Comparison of ENCODE assay signal across 9 cellular contexts in the genomic region with DNA sequence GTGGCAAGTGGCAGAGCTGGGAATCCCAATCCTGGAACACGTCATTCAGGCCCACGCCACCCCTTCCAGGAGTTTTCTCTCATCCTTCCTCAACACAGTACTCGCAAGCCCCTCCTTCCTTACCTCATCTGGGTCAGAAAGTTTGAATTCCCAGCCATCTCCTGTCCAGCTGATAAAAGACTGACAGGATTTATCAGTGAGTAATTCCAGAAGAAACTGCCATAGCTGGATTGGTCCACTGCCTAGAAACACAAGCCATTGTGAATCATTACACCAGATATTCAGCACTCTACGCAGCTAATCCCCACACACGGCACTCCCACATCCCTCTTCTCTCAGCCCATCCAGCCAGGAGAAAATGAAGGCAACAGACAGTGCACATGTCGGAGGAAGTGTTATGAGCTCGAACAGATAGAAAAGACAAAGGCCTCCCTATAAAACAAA.
DNase-seq lines count a peak whose midpoint lies in the region; ATAC-seq and TF ChIP-seq lines count a peak whose summit lies in the region.
"Had no signal": no experiment of that assay in that cellular context is flagged by ENCODE, and none has a peak within 500 bp of the region (broad histone marks: within the 10 kb centered on the region; RNA-seq: fewer than 3 reads in every experiment).

No MANE protein-coding gene starts in this region.

- no peaks in the 10 kb centered on the region for H3K9me3 Mint-ChIP-seq in activated naive CD8-positive, alpha-beta T cell (ENCODE audit: low read depth)

- TF ChIP-seq CTCF in hepatocyte (IDR thresholded peaks at IDR 0.05; ENCODE audit: poor library complexity) = no peak

- no peak for ATAC-seq in GM18873 (IDR thresholded peaks at IDR 0.05; ENCODE audit: low FRiP score, unreplicated experiment)
- ATAC-seq in GM18519 (IDR thresholded peaks at IDR 0.05; ENCODE audit: low FRiP score, unreplicated experiment) = no peak

- H2AFZ ChIP-seq in hepatocyte = no peak overlapping the region

- no peaks in the 10 kb centered on the region for H3K27me3 ChIP-seq in hepatocyte
- H3K27me3 ChIP-seq in skeletal muscle tissue (ENCODE audit: control insufficient read depth in 3 of 3, insufficient read depth in 3 of 3, low read length in 3 of 3) = no peaks in the 10 kb centered on the region

- H3K4me2 ChIP-seq in hepatocyte = peak overlapping the region; percentile 22

- H3K27ac ChIP-seq in hepatocyte = peak overlapping the region; percentile 71
- H3K27ac ChIP-seq in skeletal muscle tissue (ENCODE audit: low read depth, low read length) = peak overlapping the region; percentile 52

- H3K36me3 ChIP-seq in hepatocyte (replicated peaks; ENCODE audit: insufficient read depth, low read depth) = no peaks in the 10 kb centered on the region
- peaks cover 13 to 29% (median 27%) of the 10 kb centered on the region in 3 donors for H3K36me3 ChIP-seq in skeletal muscle tissue (ENCODE audit: control insufficient read depth in 3 of 3, insufficient read depth in 3 of 3, low read length in 3 of 3)

- DNase-seq in GM03348 (ENCODE audit: low spot score) (peak; percentile 64), hepatocyte (ENCODE audit: low spot score) (peak; percentile 66), COLO829 (ENCODE audit: low spot score) (no peak), NCI-H146 treated with DMSO at 0.1 percent for 48 hours (lab: John Stamatoyannopoulos, UW; ENCODE audit: unreplicated experiment) (no peak)
- DNase-seq: anterior cingulate cortex had no signal

- no peak overlapping the region for H3K9ac ChIP-seq in skeletal muscle tissue (ENCODE audit: low read depth in 1 of 3, low read length in 3 of 3)

- H3K4me1 ChIP-seq in hepatocyte (ENCODE audit: insufficient read depth) = peaks cover 24% of the 10 kb centered on the region
- peaks cover 28 to 43% (median 30%) of the 10 kb centered on the region in 3 donors for H3K4me1 ChIP-seq in skeletal muscle tissue (ENCODE audit: control insufficient read depth in 3 of 3, insufficient read depth in 3 of 3, low read length in 3 of 3)

- H3K79me2 ChIP-seq in hepatocyte = no peaks in the 10 kb centered on the region

- H4K20me1 ChIP-seq in hepatocyte (ENCODE audit: insufficient read depth, poor library complexity, severe bottlenecking) = no peaks in the 10 kb centered on the region

- no peaks in the 10 kb centered on the region for H3K27me3 Mint-ChIP-seq in activated naive CD8-positive, alpha-beta T cell

- no peaks in the 10 kb centered on the region for H3K9me2 ChIP-seq in hepatocyte (replicated peaks; ENCODE audit: insufficient read depth)

- H3K4me1 Mint-ChIP-seq in activated naive CD8-positive, alpha-beta T cell (ENCODE audit: low read depth) = peaks cover 95% of the 10 kb centered on the region

- H3K9me3 ChIP-seq in hepatocyte (ENCODE audit: low read depth) = no peaks in the 10 kb centered on the region
- no peaks in the 10 kb centered on the region for H3K9me3 ChIP-seq in skeletal muscle tissue (ENCODE audit: control insufficient read depth in 3 of 3, low read length in 3 of 3)

- no peak overlapping the region for H3K4me3 ChIP-seq in hepatocyte
- H3K4me3 ChIP-seq in skeletal muscle tissue (ENCODE audit: low read length in 3 of 3) = no peak overlapping the region

- peak overlapping the region; percentile 91 for H3K4me3 Mint-ChIP-seq in activated naive CD8-positive, alpha-beta T cell

- 61% methylated on average over 7 of the region's 7 CpGs for WGBS in hepatocyte (ENCODE audit: low lambda C conversion rate, missing lambda C conversion rate)

- peaks cover 59% of the 10 kb centered on the region for H3K36me3 Mint-ChIP-seq in activated naive CD8-positive, alpha-beta T cell

- H3K27ac Mint-ChIP-seq in activated naive CD8-positive, alpha-beta T cell = peak overlapping the region; percentile 100

Comparison
In these comparisons a context has a peak if more than half of its experiments do, and no peak if none do; other contexts are left out.
1. DNase-seq: peak in GM03348 (single experiment) and hepatocyte (single experiment); none in COLO829 (single experiment) and NCI-H146 treated with DMSO at 0.1 percent for 48 hours (single experiment).